Comparison of ENCODE assay signal across 12 cellular contexts in genomic region chr21:30563630-30564029, GRCh38. TPM values are rescaled to one million over a fixed set of nuclear protein-coding genes. Genes with fewer than 3 reads are reported as not detected.
"Had no signal": no experiment of that assay in that cellular context is flagged by ENCODE, and none has a peak within 500 bp of the region (broad histone marks: within the 10 kb centered on the region; RNA-seq: fewer than 3 reads in every experiment).

No MANE protein-coding gene starts in this region.

- H3K4me3 ChIP-seq: GM23248, GM23338, HAP-1 had no signal

- H3K36me3 ChIP-seq: HAP-1 had no signal

- H2AFZ ChIP-seq: GM23248, GM23338 had no signal

- FAIRE-seq: H1, H54 had no signal

- H3K4me2 ChIP-seq: GM23338 had no signal

- DNase-seq: GM23248, GOT3, H7, H9, HCEC 1CT, HFFc6 had no signal

- H3K27ac ChIP-seq: GM23248 had no signal

- H3K9me3 ChIP-seq: HAP-1 had no signal

- H3K9ac ChIP-seq: GM23248 had no signal

- H3K4me1 Mint-ChIP-seq: GM23338, H9 had no signal

- H3K27ac Mint-ChIP-seq: GM23338, H9, HFFc6 had no signal

- ATAC-seq: GM23338, HCT116 had no signal

- H3K4me1 ChIP-seq: HAP-1 had no signal

- H3K4me3 Mint-ChIP-seq: GM23338, H9, HFFc6 had no signal

RNA-seq across cellular contexts. Expression of gene KRTAP19-7, which starts 2.5 kb away (rescaled TPM):
- total RNA-seq: GM23248, GM23338, H1, H4, H7, H9, HFFc6 had no signal
- polyA plus RNA-seq: GM23248, GM23338, H1 had no signal

RNA-seq across cellular contexts. Expression of gene KRTAP19-6, which starts 22.0 kb away (rescaled TPM):
- total RNA-seq: GM23248, GM23338, H1, H4, H7, H9, HFFc6 had no signal
- polyA plus RNA-seq: GM23248, GM23338, H1 had no signal

RNA-seq across cellular contexts. Expression of gene KRTAP22-2, which starts 26.6 kb away (rescaled TPM):
- total RNA-seq: GM23248, GM23338, H1, H4, H7, H9, HFFc6 had no signal
- polyA plus RNA-seq: GM23248, GM23338, H1 had no signal

RNA-seq across cellular contexts. Expression of gene KRTAP6-3, which starts 28.6 kb away (rescaled TPM):
- total RNA-seq: GM23248, GM23338, H1, H4, H7, H9, HFFc6 had no signal
- polyA plus RNA-seq: GM23248, GM23338, H1 had no signal

RNA-seq across cellular contexts. Expression of gene KRTAP6-2, which starts 35.1 kb away (rescaled TPM):
- total RNA-seq: GM23248, GM23338, H1, H4, H7, H9, HFFc6 had no signal
- polyA plus RNA-seq: GM23248, GM23338, H1 had no signal
